18 cellular contexts compared by ENCODE assay signal in the genomic region with DNA sequence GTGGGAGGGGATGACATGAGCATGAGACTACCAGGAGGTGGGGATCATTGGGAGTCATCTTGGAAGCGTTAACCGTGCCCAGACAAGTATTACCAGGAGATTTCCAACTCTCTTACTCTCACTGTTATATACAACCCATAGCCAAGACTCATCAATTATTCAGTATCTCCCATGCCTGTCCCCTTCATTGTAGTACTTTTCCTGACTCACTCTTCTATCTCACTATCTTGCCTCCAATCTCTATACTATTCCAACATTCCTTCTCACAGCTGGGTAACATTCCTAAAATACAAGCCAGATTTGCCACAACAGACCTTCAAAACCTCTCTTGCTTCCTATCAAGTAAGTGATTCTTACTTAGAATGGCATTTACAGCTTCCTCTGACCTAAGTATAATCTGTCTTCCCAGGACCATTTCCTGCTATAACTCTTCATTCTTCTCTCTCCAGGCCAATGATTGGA.
DNase-seq lines count a peak whose midpoint lies in the region; ATAC-seq and TF ChIP-seq lines count a peak whose summit lies in the region.
"Had no signal": no experiment of that assay in that cellular context is flagged by ENCODE, and none has a peak within 500 bp of the region (broad histone marks: within the 10 kb centered on the region; RNA-seq: fewer than 3 reads in every experiment).

No MANE protein-coding gene starts in this region.

- no peak for TF ChIP-seq CTCF in CD14-positive monocyte (IDR thresholded peaks at IDR 0.05)

- no peak overlapping the region for H3K4me3 ChIP-seq in HUES6 (ENCODE audit: low read depth, low read length)
- H3K4me3 ChIP-seq: BLaER1, esophagus squamous epithelium, HAP-1 had no signal

- H3K9me3 ChIP-seq in HUES6 (ENCODE audit: control insufficient read depth, insufficient read depth, low read depth, low read length): no peaks in the 10 kb centered on the region
- H3K9me3 ChIP-seq: BLaER1, esophagus squamous epithelium, HAP-1 had no signal

- H3K4me3 Mint-ChIP-seq in CD14-positive monocyte: no peak overlapping the region
- H3K4me3 Mint-ChIP-seq: immature natural killer cell had no signal

- no peaks in the 10 kb centered on the region for H3K27me3 ChIP-seq in HUES6 (ENCODE audit: control insufficient read depth, insufficient read depth, low read length)
- H3K27me3 ChIP-seq: BLaER1, esophagus squamous epithelium had no signal

- H3K36me3 Mint-ChIP-seq in CD14-positive monocyte: no peaks in the 10 kb centered on the region
- H3K36me3 Mint-ChIP-seq: immature natural killer cell had no signal

- no peak for ATAC-seq in GM18502 (IDR thresholded peaks at IDR 0.05; ENCODE audit: poor library complexity, unreplicated experiment)

- peaks cover 0 to 6% (median 3%) of the 10 kb centered on the region in 7 donors for H3K9me3 Mint-ChIP-seq in CD14-positive monocyte
- H3K9me3 Mint-ChIP-seq: immature natural killer cell had no signal

- peaks cover 2% of the 10 kb centered on the region; the same call in 1 of the 2 replicates for H3K4me1 ChIP-seq in HUES6 (ENCODE audit: control insufficient read depth, insufficient read depth, low read length)
- H3K4me1 ChIP-seq: BLaER1 had no signal

- no peaks in the 10 kb centered on the region for H3K4me1 Mint-ChIP-seq in CD14-positive monocyte
- H3K4me1 Mint-ChIP-seq: immature natural killer cell had no signal

- DNase-seq in AG08396 (ENCODE audit: low spot score) (peak; percentile 19), astrocyte of the hippocampus (ENCODE audit: low read depth, low spot score) (peak; percentile 55), islet precursor cell (peak; percentile 59), pons (ENCODE audit: low spot score) (no peak), NCI-H2196 treated with DMSO at 0.1 percent for 48 hours (lab: John Stamatoyannopoulos, UW; ENCODE audit: unreplicated experiment) (no peak), CD14-positive monocyte (ENCODE audit: low spot score) (no peak)
- DNase-seq: activated CD4-positive, alpha-beta T cell treated with anti-CD3 and anti-CD28 coated beads, Interleukin-2, amount 50 U/mL, for 48 hours; activated effector memory CD4-positive, alpha-beta T cell treated with anti-CD3 and anti-CD28 coated beads, Interleukin-2, amount 50 U/mL, for 16 hours; cerebellar nuclear complex; esophagus squamous epithelium; immature natural killer cell; NCI-H510A; stimulated activated naive CD4-positive, alpha-beta T cell treated with Interleukin-2 at 50 U/mL for 16 hours; T-helper 9 cell had no signal

- no peak overlapping the region for H3K27ac Mint-ChIP-seq in CD14-positive monocyte
- H3K27ac Mint-ChIP-seq: immature natural killer cell had no signal

- H3K27ac ChIP-seq in HUES6 (ENCODE audit: low read depth, low read length): peak overlapping the region; percentile 25; the same call in 1 of the 2 replicates
- H3K27ac ChIP-seq: BLaER1, esophagus squamous epithelium had no signal

- H3K27me3 Mint-ChIP-seq in CD14-positive monocyte (ENCODE audit: low read depth in 3 of 3): peaks cover 0 to 3% (median 2%) of the 10 kb centered on the region in 3 donors

- intact Hi-C loops in CD14-positive monocyte (cut with micrococcal nuclease): no loop called here

- no peaks in the 10 kb centered on the region for H3K36me3 ChIP-seq in HUES6 (ENCODE audit: control insufficient read depth, insufficient read depth, low read length)
- H3K36me3 ChIP-seq: BLaER1, esophagus squamous epithelium, HAP-1 had no signal

- no peak overlapping the region for H3K9ac ChIP-seq in HUES6 (ENCODE audit: low read length)
- H3K9ac ChIP-seq: BLaER1 had no signal

Comparison
In these comparisons a context has a peak if more than half of its experiments do, and no peak if none do; other contexts are left out.
1. DNase-seq: peak in AG08396 (single experiment), astrocyte of the hippocampus (single experiment) and islet precursor cell (single experiment); none in pons (single experiment), NCI-H2196 treated with DMSO at 0.1 percent for 48 hours (single experiment) and CD14-positive monocyte (single experiment).